ENCODE assay signal across 23 cellular contexts in the genomic region with DNA sequence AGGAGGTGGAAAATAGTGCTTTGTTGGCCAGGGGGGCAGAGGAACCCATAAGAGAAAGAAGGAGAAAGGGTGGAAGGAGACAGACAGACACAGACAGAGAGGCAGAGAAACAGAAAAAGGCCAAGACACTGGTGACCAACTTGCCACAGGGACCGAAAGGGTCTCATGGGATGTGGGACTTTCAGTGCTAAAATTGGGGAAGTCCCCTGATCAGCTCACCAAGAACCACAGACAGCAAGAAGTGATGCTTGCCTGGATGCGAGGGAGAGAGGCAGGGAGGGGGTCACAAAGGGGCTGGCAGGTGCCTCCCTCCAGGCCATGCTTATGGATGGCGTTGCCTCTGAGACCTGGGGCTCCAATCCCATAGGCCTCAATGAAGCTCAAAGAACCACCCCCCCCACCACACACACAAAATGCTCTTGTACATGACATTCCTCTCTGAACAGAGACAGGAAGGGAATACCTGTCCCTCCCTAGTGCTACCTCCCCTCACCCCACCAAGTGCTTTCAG.
"Had no signal": no experiment of that assay in that cellular context is flagged by ENCODE, and none has a peak within 500 bp of the region (broad histone marks: within the 10 kb centered on the region; RNA-seq: fewer than 3 reads in every experiment).

No MANE protein-coding gene starts in this region.

- H3K27me3 ChIP-seq: breast epithelium, upper lobe of left lung had no signal

- ATAC-seq: activated naive CD8-positive, alpha-beta T cell treated with anti-CD3 and anti-CD28 coated beads, Interleukin-2, amount 50 U/mL, for 24 hours; gastroesophageal sphincter; heart right ventricle; natural killer cell had no signal

- H3K4me1 Mint-ChIP-seq: activated naive CD4-positive, alpha-beta T cell treated with anti-CD3 and anti-CD28 coated beads, Interleukin-2, amount 10 ng/mL, durations not matched to agents 7 days and 5 days; activated naive CD8-positive, alpha-beta T cell treated with anti-CD3 and anti-CD28 coated beads, Interleukin-2, amount 50 U/mL, for 24 hours; natural killer cell had no signal

- FAIRE-seq: endothelial cell of umbilical vein had no signal

- H3K36me3 ChIP-seq: breast epithelium, esophagus muscularis mucosa, gastroesophageal sphincter, heart right ventricle, stomach, upper lobe of left lung, WERI-Rb-1 had no signal

- H3K4me3 ChIP-seq: breast epithelium, esophagus muscularis mucosa, gastroesophageal sphincter, heart right ventricle, stomach, upper lobe of left lung had no signal

- H3K4me3 Mint-ChIP-seq: activated naive CD4-positive, alpha-beta T cell treated with anti-CD3 and anti-CD28 coated beads, Interleukin-2, amount 10 ng/mL, durations not matched to agents 7 days and 5 days; activated naive CD8-positive, alpha-beta T cell treated with anti-CD3 and anti-CD28 coated beads, Interleukin-2, amount 50 U/mL, for 24 hours; dendritic cell treated with granulocyte-macrophage colony-stimulating factor and Interleukin-4, amounts not matched to agents 40 ng/mL and 50 ng/mL, for 4 days; memory B cell; natural killer cell had no signal

- H3K27ac Mint-ChIP-seq: activated naive CD4-positive, alpha-beta T cell treated with anti-CD3 and anti-CD28 coated beads, Interleukin-2, amount 10 ng/mL, durations not matched to agents 7 days and 5 days; activated naive CD8-positive, alpha-beta T cell treated with anti-CD3 and anti-CD28 coated beads, Interleukin-2, amount 50 U/mL, for 24 hours; dendritic cell treated with granulocyte-macrophage colony-stimulating factor and Interleukin-4, amounts not matched to agents 40 ng/mL and 50 ng/mL, for 4 days; memory B cell; natural killer cell; progenitor cell of endocrine pancreas had no signal

- H3K9me3 ChIP-seq: breast epithelium, esophagus muscularis mucosa, gastroesophageal sphincter, heart right ventricle, stomach, upper lobe of left lung had no signal

- DNase-seq: activated CD4-positive, alpha-beta T cell treated with anti-CD3 and anti-CD28 coated beads for 1 hour; activated CD8-positive, alpha-beta memory T cell treated with anti-CD3 and anti-CD28 coated beads for 24 hours; activated CD8-positive, alpha-beta memory T cell treated with anti-CD3 and anti-CD28 coated beads, Interleukin-2, amount 50 U/mL, for 48 hours; activated effector memory CD4-positive, alpha-beta T cell treated with Interleukin-2 at 50 U/mL for 16 hours; activated naive CD4-positive, alpha-beta T cell treated with anti-CD3 and anti-CD28 coated beads, Interleukin-2, amount 10 ng/mL, durations not matched to agents 7 days and 5 days; activated naive CD8-positive, alpha-beta T cell treated with anti-CD3 and anti-CD28 coated beads, Interleukin-2, amount 50 U/mL, for 24 hours; activated T-cell treated with anti-CD3 and anti-CD28 coated beads, Interleukin-2, amount 50 U/mL, for 48 hours; aorta; cerebellar nuclear complex; effector CD8-positive, alpha-beta T cell; heart right ventricle; natural killer cell; occipital lobe; stomach; upper lobe of left lung; WERI-Rb-1 had no signal

- H3K36me3 Mint-ChIP-seq: activated naive CD4-positive, alpha-beta T cell treated with anti-CD3 and anti-CD28 coated beads, Interleukin-2, amount 10 ng/mL, durations not matched to agents 7 days and 5 days; memory B cell; natural killer cell had no signal

- H3K9me3 Mint-ChIP-seq: activated naive CD4-positive, alpha-beta T cell treated with anti-CD3 and anti-CD28 coated beads, Interleukin-2, amount 10 ng/mL, durations not matched to agents 7 days and 5 days; activated naive CD8-positive, alpha-beta T cell treated with anti-CD3 and anti-CD28 coated beads, Interleukin-2, amount 50 U/mL, for 24 hours; dendritic cell treated with granulocyte-macrophage colony-stimulating factor and Interleukin-4, amounts not matched to agents 40 ng/mL and 50 ng/mL, for 4 days; memory B cell; natural killer cell had no signal
